8 cellular contexts compared by ENCODE assay signal in genomic region chr2:73690372-73691088, GRCh38. TPM values are rescaled to one million over a fixed set of nuclear protein-coding genes. Genes with fewer than 3 reads are reported as not detected.
A peak's percentile ranks its signal among the peaks of the same experiment; 100 is the strongest.
DNase-seq lines count a peak whose midpoint lies in the region; ATAC-seq and TF ChIP-seq lines count a peak whose summit lies in the region.
"Not testable (repeated sequence)": the region's sequence is repeated elsewhere in the genome, so short reads cannot be mapped to it uniquely, and the experiment has no call there.

No MANE protein-coding gene starts in this region.

- intact Hi-C loops in PC-9 (cut with micrococcal nuclease; ENCODE audit: unreplicated experiment): not testable (repeated sequence)

- not testable (repeated sequence) for H3K9me3 Mint-ChIP-seq in stimulated activated naive B cell treated with anti-CD40 and anti-IgM and Interleukin-4, amounts not matched to agents 10 μg/mL and 1 μg/mL and 100 μg/mL, for 72 hours

- H3K27me3 Mint-ChIP-seq in stimulated activated naive B cell treated with anti-CD40 and anti-IgM and Interleukin-4, amounts not matched to agents 10 μg/mL and 1 μg/mL and 100 μg/mL, for 72 hours: peaks cover 6 to 11% of the 10 kb centered on the region in 2 donors

- H3K4me1 ChIP-seq in PC-9 (replicated peaks; ENCODE audit: insufficient read depth): not testable (repeated sequence)

- H3K36me3 Mint-ChIP-seq in stimulated activated naive B cell treated with anti-CD40 and anti-IgM and Interleukin-4, amounts not matched to agents 10 μg/mL and 1 μg/mL and 100 μg/mL, for 72 hours: not testable (repeated sequence)

- not testable (repeated sequence) for H3F3A ChIP-seq in PC-9 (ENCODE audit: insufficient read depth, low read depth)

- not testable (repeated sequence) for H3K4me3 ChIP-seq in Jurkat, Clone E6-1 (ENCODE audit: low read length); PC-9

- H3K79me2 ChIP-seq in PC-9 (ENCODE audit: low read depth): not testable (repeated sequence)

- not testable (repeated sequence) for H2AFZ ChIP-seq in PC-9

- H3K4me1 Mint-ChIP-seq in stimulated activated naive B cell treated with anti-CD40 and anti-IgM and Interleukin-4, amounts not matched to agents 10 μg/mL and 1 μg/mL and 100 μg/mL, for 72 hours: not testable (repeated sequence)

- peak; percentile 66 for DNase-seq in DMS53 (lab: John Stamatoyannopoulos, UW)
- DNase-seq in Jurkat, Clone E6-1 (ENCODE audit: low read depth, low spot score): peak; percentile 17
- peak in 1 of 2 experiments; percentile 22 for DNase-seq in PC-9
- peak; percentile 14 for DNase-seq in activated T-cell treated with anti-CD3 and anti-CD28 coated beads for 4 hours
- peak; percentile 47 to 63 for DNase-seq in erythroblast (lab: John Stamatoyannopoulos, UW)
- DNase-seq in medulla oblongata (ENCODE audit: extremely low spot score): peak; percentile 9
- not testable (repeated sequence) for DNase-seq in stimulated activated naive B cell treated with anti-CD40 and anti-IgM and Interleukin-4, amounts not matched to agents 10 μg/mL and 1 μg/mL and 100 μg/mL, for 72 hours

- not testable (repeated sequence) for H3K27me3 ChIP-seq in PC-9 (ENCODE audit: insufficient read depth, low read depth)

- BruUV-seq in PC-9 (replicated peaks; lab: Mats Ljungman, UMichigan): not testable (repeated sequence)

- CTCF ChIA-PET in PC-9 (lab: Charles Lee): not testable (repeated sequence)

- not testable (repeated sequence) for TF ChIP-seq POLR2A in erythroblast (IDR thresholded peaks at IDR 0.05; ENCODE audit: low read length)

- H4K20me1 ChIP-seq in PC-9 (ENCODE audit: insufficient read depth): not testable (repeated sequence)

- H3K27ac Mint-ChIP-seq in stimulated activated naive B cell treated with anti-CD40 and anti-IgM and Interleukin-4, amounts not matched to agents 10 μg/mL and 1 μg/mL and 100 μg/mL, for 72 hours: not testable (repeated sequence)

- not testable (repeated sequence) for H3K4me3 Mint-ChIP-seq in stimulated activated naive B cell treated with anti-CD40 and anti-IgM and Interleukin-4, amounts not matched to agents 10 μg/mL and 1 μg/mL and 100 μg/mL, for 72 hours

- H3K9me2 ChIP-seq in PC-9 (ENCODE audit: insufficient read depth): not testable (repeated sequence)

- POLR2A ChIA-PET in PC-9 (lab: Charles Lee; ENCODE audit: unreplicated experiment): not testable (repeated sequence)

- peak; percentile 85 for ATAC-seq in GM21529 (IDR thresholded peaks at IDR 0.05; ENCODE audit: unreplicated experiment)
- ATAC-seq in stimulated activated naive B cell treated with anti-CD40 and anti-IgM and Interleukin-4, amounts not matched to agents 10 μg/mL and 1 μg/mL and 100 μg/mL, for 72 hours (replicated peaks): peak; percentile 87 to 91

- not testable (repeated sequence) for H3K27ac ChIP-seq in PC-9

- TF ChIP-seq CTCF in PC-9 (conservative IDR thresholded peaks at IDR 0.05): peak; percentile 62

- not testable (repeated sequence) for H3K4me2 ChIP-seq in PC-9

- not testable (repeated sequence) for H3K36me3 ChIP-seq in PC-9 (ENCODE audit: low read depth)

- H3K9me3 ChIP-seq in PC-9 (ENCODE audit: insufficient read depth, low read depth): not testable (repeated sequence)

RNA-seq across cellular contexts. Expression of gene TPRKB, which starts 46.6 kb away (rescaled TPM):
- polyA plus RNA-seq in Jurkat, Clone E6-1 (2012; ENCODE audit: insufficient read depth, insufficient read length): 125 TPM
- total RNA-seq in PC-9 (2021): 20.4 and 33.8 TPM in 2 replicates

RNA-seq across cellular contexts. Expression of gene NAT8, which starts 48.3 kb away (rescaled TPM):
- not detected for polyA plus RNA-seq in Jurkat, Clone E6-1 (2012; ENCODE audit: insufficient read depth, insufficient read length)
- not detected in 2 replicates for total RNA-seq in PC-9 (2021)
